In genomic region chr14:77616454-77617229, GRCh38 we compare ENCODE assay signal across 8 cellular contexts. TPM values are rescaled to one million over a fixed set of nuclear protein-coding genes. Genes with fewer than 3 reads are reported as not detected.
DNase-seq lines count a peak whose midpoint lies in the region; TF ChIP-seq lines count a peak whose summit lies in the region.

TSS of gene SPTLC2 (minus strand) at chr14:77616637. CDS start at chr14:77616579, 58 bp downstream.

- H3K9me2 ChIP-seq in GM23248 (ENCODE audit: insufficient read depth), result no peaks in the 10 kb centered on the region

- H3K27ac ChIP-seq in GM23248 (peak within 1 kb of the TSS; percentile 72), esophagus squamous epithelium (peak within 1 kb of the TSS; percentile 87 to 95 (median 94))

- peak within 1 kb of the TSS; percentile 72 for H2AFZ ChIP-seq in GM23248

- H3K9me3 ChIP-seq in GM23248 (ENCODE audit: low read depth) (no peaks in the 10 kb centered on the region), esophagus squamous epithelium (no peaks in the 10 kb centered on the region)

- H3K4me3 ChIP-seq in GM23248 (peak within 1 kb of the TSS; percentile 98), esophagus squamous epithelium (peak within 1 kb of the TSS; percentile 81 to 93 (median 84))

- peaks cover 41% of the 10 kb centered on the region for H3F3A ChIP-seq in GM23248 (ENCODE audit: insufficient read depth)

- H3K4me2 ChIP-seq in GM23248 (ENCODE audit: unreplicated experiment), result peak within 1 kb of the TSS; percentile 86

- intact Hi-C loops in esophagus squamous epithelium (cut with DNase I), result no loop called here

- H3K36me3 ChIP-seq in GM23248 (ENCODE audit: low read depth) (no peaks in the 10 kb centered on the region), esophagus squamous epithelium (peaks cover 0 to 9% (median 0%) of the 10 kb centered on the region in 3 donors)

- H3K4me1 ChIP-seq in GM23248 (ENCODE audit: insufficient read depth) (peaks cover 30% of the 10 kb centered on the region), esophagus squamous epithelium (peaks cover 0 to 65% (median 9%) of the 10 kb centered on the region in 3 donors)

- DNase-seq in Daoy (ENCODE audit: low read depth), result peak; percentile 100
- peak; percentile 100 for DNase-seq in GM23248
- peak; percentile 99 for DNase-seq in Kasumi-1 (lab: John Stamatoyannopoulos, UW)
- DNase-seq in RKO (ENCODE audit: low spot score), result peak; percentile 96
- peak; percentile 93 for DNase-seq in activated T-helper 1 cell treated with Interleukin-2 at 50 U/mL for 16 hours (ENCODE audit: low read depth)
- DNase-seq in esophagus squamous epithelium (lab: John Stamatoyannopoulos, UW), result peak; percentile 98
- DNase-seq in myocyte (ENCODE audit: low read depth), result peak; percentile 100
- peak; percentile 93 to 98 for DNase-seq in stimulated activated CD8-positive, alpha-beta memory T cell treated with anti-CD3 and anti-CD28 coated beads, Interleukin-7, amount 100 ng/mL, for 48 hours (ENCODE audit: extremely low read depth in 1 of 2, low read depth in 1 of 2)

- H3K9ac ChIP-seq in GM23248, result peak within 1 kb of the TSS; percentile 89

- peaks cover 44% of the 10 kb centered on the region for H3K79me2 ChIP-seq in GM23248 (ENCODE audit: insufficient read depth)

- H3K27me3 ChIP-seq in GM23248 (replicated peaks; ENCODE audit: insufficient read depth) (no peaks in the 10 kb centered on the region), esophagus squamous epithelium (no peaks in the 10 kb centered on the region)

- WGBS in GM23248 (ENCODE audit: low coverage in 1 of 2, low lambda C conversion rate in 2 of 2, missing lambda C conversion rate in 2 of 2), 2 experiments, result 0 to 2% methylated on average over 33 to 53 of the region's 58 CpGs
- 0% methylated on average over 9 to 14 of the region's 58 CpGs for WGBS in esophagus squamous epithelium, 2 donors

- TF ChIP-seq CTCF in esophagus squamous epithelium (IDR thresholded peaks at IDR 0.05), result peak in 1 of 6 experiments; percentile 12

- in situ Hi-C loops in GM23248 (cut with MboI), result no loop called here

- TF ChIP-seq POLR2A in esophagus squamous epithelium (IDR thresholded peaks at IDR 0.05), result peak in 3 of 4 donors; percentile 75 to 95 (median 85)

- no peaks in the 10 kb centered on the region; the same call in 1 of the 2 replicates for H4K20me1 ChIP-seq in GM23248 (ENCODE audit: insufficient read depth)

RNA-seq across cellular contexts. Expression of gene SPTLC2, which starts in this region (rescaled TPM):
- total RNA-seq in Daoy (2014; rRNA removed; shearing (Covaris generic)), result 19.5 and 26.3 TPM in 2 replicates
- 45.6 and 50.2 TPM in 2 replicates for total RNA-seq in GM23248 (2014; rRNA removed; shearing (Covaris generic))
- polyA plus RNA-seq in GM23248 (2016; fragmentation: Nextera tagmentation; extraction: Ambion mirVana), result 38.1 and 44.7 TPM in 2 replicates
- total RNA-seq in esophagus squamous epithelium (10 to 100 TPM; 35.1 to 50.5 (median 39.9) TPM), myocyte (10.5 and 11.6 TPM in 2 replicates)
- polyA plus RNA-seq in myocyte (2012), result 14.1 TPM

Comparison
In these comparisons a context has a peak if more than half of its experiments do, and no peak if none do; other contexts are left out.
1. Peak in every context shown above with its lines: DNase-seq, H3K4me3 ChIP-seq and H3K27ac ChIP-seq.